In genomic region chrX:11296051-11296450, GRCh38 we compare ENCODE assay signal across 1 cellular context.
TF ChIP-seq lines count a peak whose summit lies in the region.

No MANE protein-coding gene starts in this region.

TF ChIP-seq in SK-N-SH treated with all-trans-retinoic acid at 6 μM for 48 hours, 23 proteins besides CTCF, POLR2A, EP300 and RAD21 (continued from another document):
- TF ChIP-seq, protein P1, sequence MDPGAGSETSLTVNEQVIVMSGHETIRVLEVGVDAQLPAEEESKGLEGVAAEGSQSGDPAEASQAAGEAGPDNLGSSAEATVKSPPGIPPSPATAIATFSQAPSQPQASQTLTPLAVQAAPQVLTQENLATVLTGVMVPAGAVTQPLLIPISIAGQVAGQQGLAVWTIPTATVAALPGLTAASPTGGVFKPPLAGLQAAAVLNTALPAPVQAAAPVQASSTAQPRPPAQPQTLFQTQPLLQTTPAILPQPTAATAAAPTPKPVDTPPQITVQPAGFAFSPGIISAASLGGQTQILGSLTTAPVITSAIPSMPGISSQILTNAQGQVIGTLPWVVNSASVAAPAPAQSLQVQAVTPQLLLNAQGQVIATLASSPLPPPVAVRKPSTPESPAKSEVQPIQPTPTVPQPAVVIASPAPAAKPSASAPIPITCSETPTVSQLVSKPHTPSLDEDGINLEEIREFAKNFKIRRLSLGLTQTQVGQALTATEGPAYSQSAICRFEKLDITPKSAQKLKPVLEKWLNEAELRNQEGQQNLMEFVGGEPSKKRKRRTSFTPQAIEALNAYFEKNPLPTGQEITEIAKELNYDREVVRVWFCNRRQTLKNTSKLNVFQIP (CRISPR knock-in tag; IDR thresholded peaks at IDR 0.05; ENCODE audit: borderline replicate concordance, low read depth), result no peak
